Comparison of ENCODE assay signal across 14 cellular contexts in the genomic region with DNA sequence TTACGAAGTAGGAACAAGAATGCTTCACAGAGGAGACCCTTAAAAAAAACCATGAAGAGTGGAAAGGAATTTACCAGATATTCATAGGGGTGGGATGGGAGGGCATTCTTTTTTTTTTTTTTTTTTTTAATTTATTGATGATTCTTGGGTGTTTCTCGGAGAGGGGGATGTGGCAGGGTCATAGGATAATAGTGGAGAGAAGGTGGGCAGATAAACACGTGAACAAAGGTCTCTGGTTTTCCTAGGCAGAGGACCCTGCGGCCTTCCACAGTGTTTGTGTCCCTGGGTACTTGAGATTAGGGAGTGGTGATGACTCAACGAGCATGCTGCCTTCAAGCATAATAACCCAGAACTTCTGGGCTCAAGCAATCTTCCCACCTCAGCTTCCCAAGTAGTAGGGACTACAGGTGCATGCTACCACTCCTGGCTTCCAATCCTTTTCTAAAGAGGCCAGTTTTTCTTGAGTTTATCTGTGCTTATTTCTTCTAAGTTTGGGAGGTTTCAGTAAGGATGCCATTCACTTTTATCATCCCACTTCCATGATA.
"Had no signal": no experiment of that assay in that cellular context is flagged by ENCODE, and none has a peak within 500 bp of the region (broad histone marks: within the 10 kb centered on the region; RNA-seq: fewer than 3 reads in every experiment).

No MANE protein-coding gene starts in this region.

- H3K9me3 Mint-ChIP-seq: dendritic cell treated with granulocyte-macrophage colony-stimulating factor and Interleukin-4, amounts not matched to agents 40 ng/mL and 50 ng/mL, for 4 days; effector memory CD8-positive, alpha-beta T cell; immature natural killer cell; stimulated activated memory B cell treated with anti-CD40 and anti-IgM and Interleukin-4, amounts not matched to agents 10 μg/mL and 1 μg/mL and 100 μg/mL, for 72 hours; stimulated activated naive CD8-positive, alpha-beta T cell treated with anti-CD3 and anti-CD28 coated beads, Interleukin-15, Interleukin-2, amounts not matched to agents 100 ng/mL and 50 ng/mL, for 24 hours had no signal

- H3K4me1 Mint-ChIP-seq: immature natural killer cell; naive B cell; nephron; stimulated activated memory B cell treated with anti-CD40 and anti-IgM and Interleukin-4, amounts not matched to agents 10 μg/mL and 1 μg/mL and 100 μg/mL, for 72 hours had no signal

- H3K27me3 Mint-ChIP-seq: dendritic cell treated with granulocyte-macrophage colony-stimulating factor and Interleukin-4, amounts not matched to agents 40 ng/mL and 50 ng/mL, for 4 days; effector memory CD8-positive, alpha-beta T cell; naive B cell; stimulated activated memory B cell treated with anti-CD40 and anti-IgM and Interleukin-4, amounts not matched to agents 10 μg/mL and 1 μg/mL and 100 μg/mL, for 72 hours; stimulated activated naive CD8-positive, alpha-beta T cell treated with anti-CD3 and anti-CD28 coated beads, Interleukin-15, Interleukin-2, amounts not matched to agents 100 ng/mL and 50 ng/mL, for 24 hours had no signal

- DNase-seq: effector memory CD8-positive, alpha-beta T cell; foreskin keratinocyte; immature natural killer cell; left ventricle myocardium superior; mesendoderm; naive B cell; retina; right lobe of liver; stimulated activated CD4-positive, alpha-beta T cell treated with anti-CD3 and anti-CD28 coated beads, Interleukin-4, amount 100 ng/mL, for 1 hour; testis had no signal

- H3K27ac Mint-ChIP-seq: dendritic cell treated with granulocyte-macrophage colony-stimulating factor and Interleukin-4, amounts not matched to agents 40 ng/mL and 50 ng/mL, for 4 days; effector memory CD8-positive, alpha-beta T cell; immature natural killer cell; nephron; stimulated activated memory B cell treated with anti-CD40 and anti-IgM and Interleukin-4, amounts not matched to agents 10 μg/mL and 1 μg/mL and 100 μg/mL, for 72 hours; stimulated activated naive CD8-positive, alpha-beta T cell treated with anti-CD3 and anti-CD28 coated beads, Interleukin-15, Interleukin-2, amounts not matched to agents 100 ng/mL and 50 ng/mL, for 24 hours had no signal

- ATAC-seq: effector memory CD8-positive, alpha-beta T cell; foreskin keratinocyte; left ventricle myocardium superior; right lobe of liver; stimulated activated memory B cell treated with anti-CD40 and anti-IgM and Interleukin-4, amounts not matched to agents 10 μg/mL and 1 μg/mL and 100 μg/mL, for 72 hours had no signal

- H3K4me3 Mint-ChIP-seq: dendritic cell treated with granulocyte-macrophage colony-stimulating factor and Interleukin-4, amounts not matched to agents 40 ng/mL and 50 ng/mL, for 4 days; effector memory CD8-positive, alpha-beta T cell; immature natural killer cell; naive B cell; nephron; stimulated activated memory B cell treated with anti-CD40 and anti-IgM and Interleukin-4, amounts not matched to agents 10 μg/mL and 1 μg/mL and 100 μg/mL, for 72 hours; stimulated activated naive CD8-positive, alpha-beta T cell treated with anti-CD3 and anti-CD28 coated beads, Interleukin-15, Interleukin-2, amounts not matched to agents 100 ng/mL and 50 ng/mL, for 24 hours had no signal
